Comparison of ENCODE assay signal across 1 cellular context in the genomic region with DNA sequence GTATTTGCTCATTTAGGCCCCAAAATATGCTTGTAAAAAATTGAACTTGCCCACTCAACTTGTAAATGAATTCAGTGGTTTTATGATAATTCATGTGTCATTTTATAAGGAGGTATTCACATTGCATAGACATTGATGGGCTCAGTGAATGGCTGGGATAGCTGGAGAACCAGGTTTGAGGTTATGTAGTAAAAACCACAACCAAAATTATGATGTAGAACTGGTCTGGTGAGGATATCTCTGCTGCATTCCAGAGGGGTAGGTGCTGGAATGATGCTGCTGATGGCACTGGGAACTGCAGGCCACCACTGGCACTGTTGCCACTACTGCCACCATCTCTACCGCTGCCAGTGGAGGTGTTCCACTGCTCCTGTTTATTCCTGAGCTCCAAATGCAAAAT.
TF ChIP-seq lines count a peak whose summit lies in the region.

No MANE protein-coding gene starts in this region.

TF ChIP-seq in GM23338, 12 proteins besides CTCF, POLR2A, EP300 and RAD21 (continued from another document):
- TF ChIP-seq, protein P1, sequence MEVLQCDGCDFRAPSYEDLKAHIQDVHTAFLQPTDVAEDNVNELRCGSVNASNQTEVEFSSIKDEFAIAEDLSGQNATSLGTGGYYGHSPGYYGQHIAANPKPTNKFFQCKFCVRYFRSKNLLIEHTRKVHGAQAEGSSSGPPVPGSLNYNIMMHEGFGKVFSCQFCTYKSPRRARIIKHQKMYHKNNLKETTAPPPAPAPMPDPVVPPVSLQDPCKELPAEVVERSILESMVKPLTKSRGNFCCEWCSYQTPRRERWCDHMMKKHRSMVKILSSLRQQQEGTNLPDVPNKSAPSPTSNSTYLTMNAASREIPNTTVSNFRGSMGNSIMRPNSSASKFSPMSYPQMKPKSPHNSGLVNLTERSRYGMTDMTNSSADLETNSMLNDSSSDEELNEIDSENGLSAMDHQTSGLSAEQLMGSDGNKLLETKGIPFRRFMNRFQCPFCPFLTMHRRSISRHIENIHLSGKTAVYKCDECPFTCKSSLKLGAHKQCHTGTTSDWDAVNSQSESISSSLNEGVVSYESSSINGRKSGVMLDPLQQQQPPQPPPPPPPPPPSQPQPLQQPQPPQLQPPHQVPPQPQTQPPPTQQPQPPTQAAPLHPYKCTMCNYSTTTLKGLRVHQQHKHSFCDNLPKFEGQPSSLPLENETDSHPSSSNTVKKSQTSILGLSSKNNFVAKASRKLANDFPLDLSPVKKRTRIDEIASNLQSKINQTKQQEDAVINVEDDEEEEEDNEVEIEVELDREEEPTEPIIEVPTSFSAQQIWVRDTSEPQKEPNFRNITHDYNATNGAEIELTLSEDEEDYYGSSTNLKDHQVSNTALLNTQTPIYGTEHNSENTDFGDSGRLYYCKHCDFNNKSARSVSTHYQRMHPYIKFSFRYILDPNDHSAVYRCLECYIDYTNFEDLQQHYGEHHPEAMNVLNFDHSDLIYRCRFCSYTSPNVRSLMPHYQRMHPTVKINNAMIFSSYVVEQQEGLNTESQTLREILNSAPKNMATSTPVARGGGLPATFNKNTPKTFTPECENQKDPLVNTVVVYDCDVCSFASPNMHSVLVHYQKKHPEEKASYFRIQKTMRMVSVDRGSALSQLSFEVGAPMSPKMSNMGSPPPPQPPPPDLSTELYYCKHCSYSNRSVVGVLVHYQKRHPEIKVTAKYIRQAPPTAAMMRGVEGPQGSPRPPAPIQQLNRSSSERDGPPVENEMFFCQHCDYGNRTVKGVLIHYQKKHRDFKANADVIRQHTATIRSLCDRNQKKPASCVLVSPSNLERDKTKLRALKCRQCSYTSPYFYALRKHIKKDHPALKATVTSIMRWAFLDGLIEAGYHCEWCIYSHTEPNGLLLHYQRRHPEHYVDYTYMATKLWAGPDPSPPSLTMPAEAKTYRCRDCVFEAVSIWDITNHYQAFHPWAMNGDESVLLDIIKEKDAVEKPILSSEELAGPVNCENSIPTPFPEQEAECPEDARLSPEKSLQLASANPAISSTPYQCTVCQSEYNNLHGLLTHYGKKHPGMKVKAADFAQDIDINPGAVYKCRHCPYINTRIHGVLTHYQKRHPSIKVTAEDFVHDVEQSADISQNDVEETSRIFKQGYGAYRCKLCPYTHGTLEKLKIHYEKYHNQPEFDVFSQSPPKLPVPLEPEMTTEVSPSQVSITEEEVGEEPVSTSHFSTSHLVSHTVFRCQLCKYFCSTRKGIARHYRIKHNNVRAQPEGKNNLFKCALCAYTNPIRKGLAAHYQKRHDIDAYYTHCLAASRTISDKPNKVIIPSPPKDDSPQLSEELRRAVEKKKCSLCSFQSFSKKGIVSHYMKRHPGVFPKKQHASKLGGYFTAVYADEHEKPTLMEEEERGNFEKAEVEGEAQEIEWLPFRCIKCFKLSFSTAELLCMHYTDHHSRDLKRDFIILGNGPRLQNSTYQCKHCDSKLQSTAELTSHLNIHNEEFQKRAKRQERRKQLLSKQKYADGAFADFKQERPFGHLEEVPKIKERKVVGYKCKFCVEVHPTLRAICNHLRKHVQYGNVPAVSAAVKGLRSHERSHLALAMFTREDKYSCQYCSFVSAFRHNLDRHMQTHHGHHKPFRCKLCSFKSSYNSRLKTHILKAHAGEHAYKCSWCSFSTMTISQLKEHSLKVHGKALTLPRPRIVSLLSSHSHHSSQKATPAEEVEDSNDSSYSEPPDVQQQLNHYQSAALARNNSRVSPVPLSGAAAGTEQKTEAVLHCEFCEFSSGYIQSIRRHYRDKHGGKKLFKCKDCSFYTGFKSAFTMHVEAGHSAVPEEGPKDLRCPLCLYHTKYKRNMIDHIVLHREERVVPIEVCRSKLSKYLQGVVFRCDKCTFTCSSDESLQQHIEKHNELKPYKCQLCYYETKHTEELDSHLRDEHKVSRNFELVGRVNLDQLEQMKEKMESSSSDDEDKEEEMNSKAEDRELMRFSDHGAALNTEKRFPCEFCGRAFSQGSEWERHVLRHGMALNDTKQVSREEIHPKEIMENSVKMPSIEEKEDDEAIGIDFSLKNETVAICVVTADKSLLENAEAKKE (CRISPR knock-in tag; IDR thresholded peaks at IDR 0.05), result no peak
- TF ChIP-seq ZNF331 (CRISPR knock-in tag; IDR thresholded peaks at IDR 0.05; ENCODE audit: low read depth), result no peak
- TF ChIP-seq JUNB (IDR thresholded peaks at IDR 0.05; ENCODE audit: unreplicated experiment), result no peak
- TF ChIP-seq NANOG (IDR thresholded peaks at IDR 0.05; ENCODE audit: borderline replicate concordance), result no peak
- TF ChIP-seq EZH2phosphoT487 (IDR thresholded peaks at IDR 0.05; ENCODE audit: unreplicated experiment), result no peak
